Comparison of ENCODE assay signal across 8 cellular contexts in the genomic region with DNA sequence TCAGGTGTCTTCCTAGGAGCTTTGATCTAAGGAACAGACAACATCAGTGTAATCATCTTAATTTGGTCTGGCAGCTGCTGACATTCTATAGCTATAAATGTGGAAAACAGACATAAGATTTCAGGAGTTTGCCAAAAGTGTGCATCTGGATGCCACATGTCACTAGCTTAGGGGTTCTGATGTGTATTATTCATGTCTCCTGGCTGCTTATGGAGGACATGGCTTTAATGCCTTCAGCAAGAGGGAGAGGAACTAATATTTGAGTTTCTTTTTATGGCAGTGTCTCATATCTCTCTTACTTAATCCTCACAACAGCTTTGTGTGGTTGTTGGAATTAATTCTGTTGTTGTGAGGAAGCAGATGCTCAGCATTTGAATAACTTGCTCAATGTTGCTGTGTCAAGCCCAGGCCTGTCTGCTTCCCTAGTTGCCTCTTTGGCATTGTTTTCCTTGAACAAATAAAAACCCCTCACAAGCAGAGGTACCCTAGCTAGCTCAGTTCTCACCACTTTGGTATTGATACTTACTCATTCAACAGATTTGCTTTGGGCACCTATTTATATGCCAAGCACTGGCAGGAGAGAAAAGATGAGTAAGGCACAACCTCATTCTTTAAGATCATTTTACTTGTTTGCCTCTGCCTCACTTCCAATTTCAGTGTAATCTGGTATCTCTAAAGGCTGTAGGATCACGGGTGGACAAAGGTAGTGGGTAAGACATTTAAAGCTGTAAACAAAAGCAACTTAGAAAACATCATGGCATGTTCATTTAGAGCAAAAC. TPM values are rescaled to one million over a fixed set of nuclear protein-coding genes. Genes with fewer than 3 reads are reported as not detected.
A peak's percentile ranks its signal among the peaks of the same experiment; 100 is the strongest.
DNase-seq lines count a peak whose midpoint lies in the region; ATAC-seq lines count a peak whose summit lies in the region.

No MANE protein-coding gene starts in this region.

- no peak overlapping the region for H3K14ac ChIP-seq in neuronal stem cell (ENCODE audit: low read length)

- H3K4ac ChIP-seq in neuronal stem cell (ENCODE audit: low read length): no peak overlapping the region

- DNase-seq in GM23248 (peak; percentile 65), NCI-H2171 treated with DMSO at 0.1 percent for 48 hours (lab: John Stamatoyannopoulos, UW) (peak; percentile 98), amniotic epithelial cell (ENCODE audit: low read depth) (peak; percentile 70), neuronal stem cell (ENCODE audit: low spot score) (no peak), Karpas-422 (no peak), medulla oblongata (ENCODE audit: extremely low spot score) (no peak)

- no peak overlapping the region for H2BK5ac ChIP-seq in neuronal stem cell (ENCODE audit: low read length)

- peak overlapping the region; percentile 45 for H2AFZ ChIP-seq in GM23248
- H2AFZ ChIP-seq in neuronal stem cell (ENCODE audit: low read length): peak overlapping the region; percentile 84
- H2AFZ ChIP-seq in Karpas-422 (ENCODE audit: low read length): no peak overlapping the region

- H4K20me1 ChIP-seq in GM23248 (ENCODE audit: insufficient read depth) (no peaks in the 10 kb centered on the region), Karpas-422 (ENCODE audit: insufficient read depth, low read depth, low read length) (no peaks in the 10 kb centered on the region)

- no peaks in the 10 kb centered on the region for H3K27me3 ChIP-seq in GM23248 (replicated peaks; ENCODE audit: insufficient read depth)
- H3K27me3 ChIP-seq in neuronal stem cell (ENCODE audit: control insufficient read depth in 3 of 3, insufficient read depth in 3 of 3, low read depth in 1 of 3, low read length in 3 of 3): no peaks in the 10 kb centered on the region
- no peaks in the 10 kb centered on the region for H3K27me3 ChIP-seq in Karpas-422 (ENCODE audit: low read length)

- H3K79me2 ChIP-seq in GM23248 (ENCODE audit: insufficient read depth): no peaks in the 10 kb centered on the region
- no peaks in the 10 kb centered on the region for H3K79me2 ChIP-seq in Karpas-422 (ENCODE audit: low read length)

- peak overlapping the region; percentile 45 for H3K27ac ChIP-seq in GM23248
- H3K27ac ChIP-seq in neuronal stem cell (replicated peaks; ENCODE audit: low read length): no peak overlapping the region
- no peak overlapping the region for H3K27ac ChIP-seq in Karpas-422 (ENCODE audit: low read length)

- no peak overlapping the region for H3K4me3 ChIP-seq in GM23248
- no peak overlapping the region for H3K4me3 ChIP-seq in neuronal stem cell (ENCODE audit: low read length in 2 of 2)
- H3K4me3 ChIP-seq in Karpas-422 (ENCODE audit: low read length): no peak overlapping the region

- no peak overlapping the region for H3K18ac ChIP-seq in neuronal stem cell (ENCODE audit: low read length)

- no peaks in the 10 kb centered on the region for H3K79me1 ChIP-seq in neuronal stem cell (ENCODE audit: low read depth, low read length)

- H4K91ac ChIP-seq in neuronal stem cell (ENCODE audit: low read depth, low read length, poor library complexity): no peak overlapping the region

- no peak overlapping the region for H2BK120ac ChIP-seq in neuronal stem cell (ENCODE audit: low read depth, low read length)

- no peaks in the 10 kb centered on the region for H3K9me2 ChIP-seq in GM23248 (ENCODE audit: insufficient read depth)
- H3K9me2 ChIP-seq in Karpas-422 (replicated peaks; ENCODE audit: insufficient read depth, low read length): no peaks in the 10 kb centered on the region

- peaks cover 13% of the 10 kb centered on the region for H3K4me1 ChIP-seq in GM23248 (ENCODE audit: insufficient read depth)
- H3K4me1 ChIP-seq in neuronal stem cell (ENCODE audit: control insufficient read depth in 2 of 2, insufficient read depth in 1 of 2, low read depth in 1 of 2, low read length in 2 of 2): peaks cover 0 to 3% of the 10 kb centered on the region in 2 donors
- H3K4me1 ChIP-seq in Karpas-422 (ENCODE audit: low read length): no peaks in the 10 kb centered on the region

- H4K8ac ChIP-seq in neuronal stem cell (ENCODE audit: low read depth, low read length): no peak overlapping the region

- WGBS in GM23248 (ENCODE audit: low coverage in 1 of 2, low lambda C conversion rate in 2 of 2, missing lambda C conversion rate in 2 of 2), 2 experiments: 4 to 5% methylated on average over 1 of the region's 1 CpG
- no CpG with 5 or more reads among the region's 1 CpG for WGBS in neuronal stem cell (ENCODE audit: extremely low coverage in 2 of 2, insufficient read length in 2 of 2, insufficient replicate concordance in 1 of 2), 2 donors

- H3F3A ChIP-seq in GM23248 (ENCODE audit: insufficient read depth): peaks cover 15% of the 10 kb centered on the region

- no peak overlapping the region for H2BK12ac ChIP-seq in neuronal stem cell (ENCODE audit: low read length)

- ATAC-seq in HG02973 (IDR thresholded peaks at IDR 0.05; ENCODE audit: unreplicated experiment) (no peak), GM19395 (IDR thresholded peaks at IDR 0.05; ENCODE audit: unreplicated experiment) (no peak)

- H3K4me2 ChIP-seq in GM23248 (ENCODE audit: unreplicated experiment) (peak overlapping the region; percentile 19), neuronal stem cell (ENCODE audit: insufficient read depth, low read length, poor library complexity, severe bottlenecking) (no peak overlapping the region), Karpas-422 (ENCODE audit: low read depth, low read length, poor library complexity, severe bottlenecking) (no peak overlapping the region)

- peak overlapping the region; percentile 37 for H3K9ac ChIP-seq in GM23248
- H3K9ac ChIP-seq in neuronal stem cell (ENCODE audit: low read depth, low read length, poor library complexity): no peak overlapping the region
- no peak overlapping the region for H3K9ac ChIP-seq in Karpas-422 (ENCODE audit: low read length)

- no peak overlapping the region for H2BK15ac ChIP-seq in neuronal stem cell (ENCODE audit: low read length)

- no peak overlapping the region for H3K23ac ChIP-seq in neuronal stem cell (ENCODE audit: low read depth, low read length, poor library complexity)

- no peak overlapping the region for H2AK5ac ChIP-seq in neuronal stem cell (ENCODE audit: low read depth, low read length)

- H3K36me3 ChIP-seq in GM23248 (ENCODE audit: low read depth) (no peaks in the 10 kb centered on the region), neuronal stem cell (replicated peaks in 1 of 2; ENCODE audit: control insufficient read depth in 2 of 2, insufficient read depth in 2 of 2, low read length in 2 of 2) (no peaks in the 10 kb centered on the region), Karpas-422 (ENCODE audit: insufficient read depth, low read length) (no peaks in the 10 kb centered on the region)

- H3K9me3 ChIP-seq in GM23248 (ENCODE audit: low read depth) (no peaks in the 10 kb centered on the region), neuronal stem cell (replicated peaks in 1 of 2; ENCODE audit: control insufficient read depth in 2 of 2, insufficient read depth in 1 of 2, low read depth in 1 of 2, low read length in 2 of 2) (no peaks in the 10 kb centered on the region), Karpas-422 (ENCODE audit: low read length) (no peaks in the 10 kb centered on the region)

- in situ Hi-C loops in GM23248 (cut with MboI): no loop called here

RNA-seq across cellular contexts. Expression of a gene that starts 39.8 kb away (rescaled TPM):
- 6.9 and 9.0 TPM in 2 replicates for total RNA-seq in GM23248 (2014; rRNA removed; shearing (Covaris generic))
- 5.3 and 5.7 TPM in 2 replicates for polyA plus RNA-seq in GM23248 (2016; fragmentation: Nextera tagmentation; extraction: Ambion mirVana)
- polyA plus RNA-seq in neuronal stem cell (2013, experiment 1 of 2): 1.1 TPM
- 1.2 TPM for polyA plus RNA-seq in neuronal stem cell (2013, experiment 2 of 2)
- total RNA-seq in Karpas-422 (2014; rRNA removed; shearing (Covaris generic); ENCODE audit: low replicate concordance): 1.5 and 2.7 TPM in 2 replicates

RNA-seq across cellular contexts. Expression of a gene that starts 48.2 kb away (rescaled TPM):
- 464 and 477 TPM in 2 replicates for total RNA-seq in GM23248 (2014; rRNA removed; shearing (Covaris generic))
- 255 and 258 TPM in 2 replicates for polyA plus RNA-seq in GM23248 (2016; fragmentation: Nextera tagmentation; extraction: Ambion mirVana)
- 94.4 TPM for polyA plus RNA-seq in neuronal stem cell (2013, experiment 1 of 2)
- polyA plus RNA-seq in neuronal stem cell (2013, experiment 2 of 2): 94.9 TPM
- 54.6 and 69.4 TPM in 2 replicates for total RNA-seq in Karpas-422 (2014; rRNA removed; shearing (Covaris generic); ENCODE audit: low replicate concordance)

Comparison
In these comparisons a context has a peak if more than half of its experiments do, and no peak if none do; other contexts are left out.
1. DNase-seq: peak in GM23248 (single experiment), NCI-H2171 treated with DMSO at 0.1 percent for 48 hours (single experiment) and amniotic epithelial cell (single experiment); none in neuronal stem cell (single experiment), Karpas-422 (single experiment) and medulla oblongata (single experiment).